17 cellular contexts compared by ENCODE assay signal in genomic region chr3:24387000-24387399, GRCh38.
DNase-seq lines count a peak whose midpoint lies in the region; ATAC-seq, FAIRE-seq and TF ChIP-seq lines count a peak whose summit lies in the region.
"Had no signal": no experiment of that assay in that cellular context is flagged by ENCODE, and none has a peak within 500 bp of the region (broad histone marks: within the 10 kb centered on the region; RNA-seq: fewer than 3 reads in every experiment).

No MANE protein-coding gene starts in this region.

- ATAC-seq in SK-N-SH treated with all-trans-retinoic acid at 6 μM for 48 hours = peak; percentile 60
- ATAC-seq in HG02678 (IDR thresholded peaks at IDR 0.05; ENCODE audit: unreplicated experiment) = no peak
- ATAC-seq in GM21786 (IDR thresholded peaks at IDR 0.05; ENCODE audit: unreplicated experiment) = no peak
- ATAC-seq: Panc1, WTC11 had no signal

- H3K27me3 ChIP-seq in skeletal muscle satellite cell (ENCODE audit: control insufficient read depth, insufficient read depth, low read length) (no peaks in the 10 kb centered on the region), Caco-2 (replicated peaks; ENCODE audit: control insufficient read depth, insufficient read depth, low read length) (no peaks in the 10 kb centered on the region)

- H3K4me2 ChIP-seq in skeletal muscle satellite cell (ENCODE audit: low read length) = peak overlapping the region; percentile 30

- FAIRE-seq in GM12891 (lab: Jason Lieb, UNC) = no peak
- FAIRE-seq: D721Med, endometrium, GM19239 had no signal

- peaks cover 7% of the 10 kb centered on the region for H3K4me1 Mint-ChIP-seq in Caco-2 (ENCODE audit: low read depth, unreplicated experiment)
- H3K4me1 Mint-ChIP-seq: B cell had no signal

- no peak for TF ChIP-seq POLR2A in GM12891 (IDR thresholded peaks at IDR 0.05; ENCODE audit: low read depth, low read length)

- no peaks in the 10 kb centered on the region for H3K27me3 Mint-ChIP-seq in Caco-2 (ENCODE audit: insufficient read depth, unreplicated experiment)
- H3K27me3 Mint-ChIP-seq: B cell, IgD-negative memory B cell had no signal

- intact Hi-C loops in Caco-2 (cut with micrococcal nuclease; ENCODE audit: unreplicated experiment) = no loop called here

- no peak for TF ChIP-seq CTCF in fibroblast of mammary gland (conservative IDR thresholded peaks at IDR 0.05; ENCODE audit: control insufficient read depth, insufficient read depth, low read depth, low read length)
- no peak for TF ChIP-seq CTCF in Caco-2 (IDR thresholded peaks at IDR 0.05; ENCODE audit: insufficient read depth in 1 of 2, low read depth in 1 of 2, low read length in 1 of 2, severe bottlenecking in 1 of 2, unreplicated experiment in 1 of 2)

- H3K9me3 ChIP-seq in skeletal muscle satellite cell (replicated peaks; ENCODE audit: low read length) = no peaks in the 10 kb centered on the region
- H3K9me3 ChIP-seq in Caco-2 = no peaks in the 10 kb centered on the region

- H3K27ac Mint-ChIP-seq in Caco-2 (ENCODE audit: unreplicated experiment) = no peak overlapping the region
- H3K27ac Mint-ChIP-seq: B cell, IgD-negative memory B cell, WTC11 had no signal

- CTCF ChIA-PET in Caco-2 (lab: Charles Lee) = no interaction called here

- H3K9ac ChIP-seq in skeletal muscle satellite cell (ENCODE audit: low read depth, low read length) = no peak overlapping the region

- H3K9me3 Mint-ChIP-seq in Caco-2 (ENCODE audit: unreplicated experiment) = no peaks in the 10 kb centered on the region
- H3K9me3 Mint-ChIP-seq: IgD-negative memory B cell, WTC11 had no signal

- H3K4me3 ChIP-seq in fibroblast of mammary gland (ENCODE audit: control insufficient read depth, low read depth, low read length) = no peak overlapping the region
- H3K4me3 ChIP-seq in skeletal muscle satellite cell (ENCODE audit: low read length) = no peak overlapping the region
- no peak overlapping the region for H3K4me3 ChIP-seq in Caco-2 (ENCODE audit: low read depth, low read length)

- DNase-seq in GM12891 (ENCODE audit: insufficient read length, low spot score) (no peak), fibroblast of mammary gland (ENCODE audit: low read depth) (peak; percentile 35), MV-4-11 (lab: John Stamatoyannopoulos, UW) (no peak), Caco-2 (no peak)
- DNase-seq: NCI-H1048, NCI-H748 treated with DMSO at 0.1 percent for 48 hours had no signal

- POLR2A ChIA-PET in Caco-2 (lab: Charles Lee) = no interaction called here

- peaks cover 35% of the 10 kb centered on the region for H3K4me1 ChIP-seq in skeletal muscle satellite cell (ENCODE audit: control insufficient read depth, insufficient read depth, low read length)
- peaks cover 30% of the 10 kb centered on the region for H3K4me1 ChIP-seq in Caco-2

- no TSS peak for BruUV-seq in Caco-2 (replicated peaks; lab: Mats Ljungman, UMichigan)

- no peaks in the 10 kb centered on the region for H3K36me3 ChIP-seq in skeletal muscle satellite cell (ENCODE audit: insufficient read depth, low read length)
- no peaks in the 10 kb centered on the region; the same call in 1 of the 2 replicates for H3K36me3 ChIP-seq in Caco-2 (ENCODE audit: control insufficient read depth, insufficient read depth, low read length)

- H3K4me3 Mint-ChIP-seq in Caco-2 (ENCODE audit: unreplicated experiment) = no peak overlapping the region
- H3K4me3 Mint-ChIP-seq: B cell, IgD-negative memory B cell, WTC11 had no signal

- H3K36me3 Mint-ChIP-seq in Caco-2 (ENCODE audit: insufficient read depth, unreplicated experiment) = no peaks in the 10 kb centered on the region
- H3K36me3 Mint-ChIP-seq: IgD-negative memory B cell, WTC11 had no signal

TF ChIP-seq in GM12891, 5 proteins besides CTCF, POLR2A, EP300 and RAD21:
- TF ChIP-seq SPI1 (IDR thresholded peaks at IDR 0.05; ENCODE audit: low read depth, low read length) (0 out of 2 replicates have a peak, but pooled peaks have one; percentile 7), TAF1 (IDR thresholded peaks at IDR 0.05; ENCODE audit: low read depth, low read length) (no peak), PAX5 (IDR thresholded peaks at IDR 0.05; ENCODE audit: insufficient read depth, low read length, severe bottlenecking) (no peak)

TF ChIP-seq in SK-N-SH treated with all-trans-retinoic acid at 6 μM for 48 hours, 23 proteins besides CTCF, POLR2A, EP300 and RAD21:
- TF ChIP-seq SNAI2 (CRISPR knock-in tag; IDR thresholded peaks at IDR 0.05) (no peak), CREB5 (CRISPR knock-in tag; IDR thresholded peaks at IDR 0.05; ENCODE audit: low read depth) (no peak), ZNF70 (CRISPR knock-in tag; IDR thresholded peaks at IDR 0.05) (no peak), ZC3H10 (CRISPR knock-in tag; IDR thresholded peaks at IDR 0.05) (no peak), RARB (CRISPR knock-in tag; IDR thresholded peaks at IDR 0.05) (no peak), BACH2 (CRISPR knock-in tag; IDR thresholded peaks at IDR 0.05; ENCODE audit: borderline replicate concordance) (no peak), TSHZ2 (CRISPR knock-in tag; IDR thresholded peaks at IDR 0.05) (no peak), GLIS3 (CRISPR knock-in tag; IDR thresholded peaks at IDR 0.05) (no peak), ISL1 (CRISPR knock-in tag; IDR thresholded peaks at IDR 0.05) (no peak), CSRNP3 (CRISPR knock-in tag; IDR thresholded peaks at IDR 0.05) (no peak)
